Comparison of ENCODE assay signal across 8 cellular contexts in the genomic region with DNA sequence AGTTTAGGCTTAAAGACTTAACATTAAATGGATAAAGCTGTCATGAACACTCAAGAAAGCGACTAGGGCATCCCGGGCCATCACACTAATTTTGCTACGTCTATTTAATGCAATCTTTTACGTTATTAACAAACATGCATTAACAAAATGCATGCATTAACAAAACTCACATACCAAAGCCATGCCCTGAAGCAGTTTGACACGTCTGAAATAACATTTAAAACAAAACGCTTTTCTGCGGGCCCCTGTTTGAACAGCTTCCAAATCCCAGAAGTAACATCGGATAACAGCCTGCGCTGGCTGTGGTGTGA. TPM values are rescaled to one million over a fixed set of nuclear protein-coding genes. Genes with fewer than 3 reads are reported as not detected.
DNase-seq lines count a peak whose midpoint lies in the region; ATAC-seq, FAIRE-seq and TF ChIP-seq lines count a peak whose summit lies in the region.

No MANE protein-coding gene starts in this region.

- H3K27me3 ChIP-seq in SJCRH30: no peaks in the 10 kb centered on the region
- H3K27me3 ChIP-seq in fibroblast of lung (ENCODE audit: control insufficient read depth, insufficient read depth, low read length): no peaks in the 10 kb centered on the region
- H3K27me3 ChIP-seq in psoas muscle (ENCODE audit: insufficient read depth in 3 of 3, low read length in 2 of 3): no peaks in the 10 kb centered on the region

- intact Hi-C loops in psoas muscle (cut with DNase I): no loop called here

- H3K4me1 ChIP-seq in SJCRH30: no peaks in the 10 kb centered on the region
- H3K4me1 ChIP-seq in fibroblast of lung (ENCODE audit: control insufficient read depth, extremely low read depth, insufficient read depth, low read length): no peaks in the 10 kb centered on the region
- H3K4me1 ChIP-seq in psoas muscle: peaks cover 13% of the 10 kb centered on the region

- TF ChIP-seq CTCF in fibroblast of lung (conservative IDR thresholded peaks at IDR 0.05 in 1 of 2, IDR thresholded peaks at IDR 0.05 in 1 of 2; ENCODE audit: low read depth in 1 of 2, low read length in 2 of 2) (no peak), psoas muscle (IDR thresholded peaks at IDR 0.05) (no peak)

- TF ChIP-seq POLR2A in GM12891 (IDR thresholded peaks at IDR 0.05; ENCODE audit: low read depth, low read length): no peak

- no peaks in the 10 kb centered on the region for H3K9me3 ChIP-seq in SJCRH30 (replicated peaks)
- H3K9me3 ChIP-seq in fibroblast of lung (ENCODE audit: control insufficient read depth, insufficient read depth, low read depth, low read length): no peaks in the 10 kb centered on the region
- H3K9me3 ChIP-seq in psoas muscle: no peaks in the 10 kb centered on the region

- H3K36me3 ChIP-seq in SJCRH30 (no peaks in the 10 kb centered on the region), fibroblast of lung (ENCODE audit: control insufficient read depth, insufficient read depth, low read length) (no peaks in the 10 kb centered on the region), psoas muscle (ENCODE audit: insufficient read depth in 1 of 2, low read depth in 1 of 2) (no peaks in the 10 kb centered on the region)

- no peak for DNase-seq in GM12891 (ENCODE audit: insufficient read length, low spot score)
- no peak for DNase-seq in SJCRH30
- DNase-seq in fibroblast of lung (ENCODE audit: low read depth in 2 of 2): no peak
- no peak for DNase-seq in psoas muscle
- no peak for DNase-seq in EL
- no peak for DNase-seq in NCI-H774 (lab: John Stamatoyannopoulos, UW)
- no peak for DNase-seq in GM19238 (ENCODE audit: insufficient read length, low spot score)

- peak overlapping the region; percentile 85 for H3K4me2 ChIP-seq in fibroblast of lung (ENCODE audit: extremely low read depth, insufficient read depth, low read length)

- no peak for ATAC-seq in psoas muscle
- ATAC-seq in esophagus mucosa: no peak

- H2AFZ ChIP-seq in fibroblast of lung (ENCODE audit: low read length): peak overlapping the region; percentile 92

- peak; percentile 82 for FAIRE-seq in GM12891 (lab: Jason Lieb, UNC)

- H3K4me3 ChIP-seq in SJCRH30: peak overlapping the region; percentile 48
- H3K4me3 ChIP-seq in fibroblast of lung (replicated peaks in 1 of 4; ENCODE audit: control extremely low read depth in 1 of 4, insufficient read depth in 1 of 4, low read depth in 3 of 4, low read length in 4 of 4): peak overlapping the region; percentile 40 to 70 (median 57)
- peak overlapping the region; percentile 70 for H3K4me3 ChIP-seq in psoas muscle

- H3K27ac ChIP-seq in SJCRH30: no peak overlapping the region
- H3K27ac ChIP-seq in fibroblast of lung (ENCODE audit: insufficient read depth, low read length): no peak overlapping the region
- peak overlapping the region; percentile 79 for H3K27ac ChIP-seq in psoas muscle

- H4K20me1 ChIP-seq in fibroblast of lung (ENCODE audit: control insufficient read depth, extremely low read depth, insufficient read depth, low read length): no peaks in the 10 kb centered on the region

- no peaks in the 10 kb centered on the region for H3K79me2 ChIP-seq in fibroblast of lung (ENCODE audit: control insufficient read depth, insufficient read depth, low read length)

- no peak overlapping the region for H3K9ac ChIP-seq in fibroblast of lung (ENCODE audit: insufficient read depth, low read length)

- 20 to 33% (median 22%) methylated on average over 9 of the region's 9 CpGs for WGBS in psoas muscle, 3 donors

TF ChIP-seq in GM12891, 5 proteins besides CTCF, POLR2A, EP300 and RAD21:
- no peak for TF ChIP-seq PAX5 (IDR thresholded peaks at IDR 0.05; ENCODE audit: insufficient read depth, low read length, severe bottlenecking)
- no peak for TF ChIP-seq TAF1 (IDR thresholded peaks at IDR 0.05; ENCODE audit: low read depth, low read length)
- TF ChIP-seq SPI1 (IDR thresholded peaks at IDR 0.05; ENCODE audit: low read depth, low read length): no peak
- no peak for TF ChIP-seq POU2F2 (IDR thresholded peaks at IDR 0.05; ENCODE audit: low read depth, low read length)
- TF ChIP-seq POLR2AphosphoS5 (IDR thresholded peaks at IDR 0.05; ENCODE audit: low read depth, low read length): no peak

RNA-seq across cellular contexts. Expression of gene B4GALT6, which starts 0.5 kb away (rescaled TPM):
- 14.9 TPM for polyA plus RNA-seq in GM12891 (2012; ENCODE audit: low read depth, missing spikeins)
- 1.2 and 1.6 TPM in 2 replicates for total RNA-seq in SJCRH30 (2014; rRNA removed; shearing (Covaris generic))
- total RNA-seq in fibroblast of lung: 1.3 and 1.5 TPM in 2 replicates
- 2.5 and 5.2 TPM in 2 replicates for polyA plus RNA-seq in fibroblast of lung
- polyA plus RNA-seq in fibroblast of lung (2012): 3.0 and 4.4 TPM in 2 replicates
- 0.98 and 2.0 TPM in 2 replicates for polyA minus RNA-seq in fibroblast of lung (ENCODE audit: low replicate concordance)
- total RNA-seq in psoas muscle: 10 to 100 TPM in 1 of 4 donors, 1 to 10 TPM in 3; 4.1 to 13.3 (median 9.0) TPM
- polyA plus RNA-seq in psoas muscle: 1 to 10 TPM in 2 of 3 donors, under 1 TPM in 1; 0.98 to 6.7 (median 4.0) TPM
- total RNA-seq in esophagus mucosa: 2.9 TPM
